In the genomic region with DNA sequence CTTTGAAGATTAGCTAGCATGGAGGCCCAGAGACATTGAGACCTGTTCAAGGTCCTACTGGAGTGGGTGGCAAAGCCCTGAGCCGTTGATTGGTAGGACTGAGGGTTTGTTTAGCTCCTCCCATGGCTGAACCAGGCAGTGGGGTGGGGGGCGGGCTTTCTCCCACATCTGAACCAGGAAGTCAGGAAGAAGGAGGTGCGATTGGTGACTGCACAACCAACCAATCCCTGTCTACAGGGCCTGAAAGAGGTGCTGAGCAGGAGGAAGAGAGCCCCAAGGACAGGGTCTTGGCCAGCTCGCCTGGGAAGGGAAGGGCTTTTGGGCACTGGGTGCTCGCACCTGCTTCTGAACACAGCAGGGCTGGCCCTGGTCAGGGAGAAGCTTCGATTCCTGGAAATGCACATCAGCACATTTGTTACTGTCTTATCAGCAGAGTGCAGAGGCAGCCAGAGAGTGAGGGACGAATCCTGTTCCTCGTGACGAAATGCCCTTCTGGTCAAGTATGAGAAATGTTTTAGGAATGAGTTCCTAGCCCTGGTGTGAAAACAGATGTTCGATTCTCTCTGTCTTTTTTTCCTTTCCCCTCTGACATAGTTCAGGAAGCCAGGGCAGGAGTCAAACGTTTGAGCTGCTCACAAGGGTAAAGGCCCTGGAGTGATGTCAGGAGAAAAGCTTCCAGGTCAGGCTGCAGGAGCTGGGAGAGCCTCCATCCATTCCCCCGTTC, we compare ENCODE assay signal across 11 cellular contexts.
A peak's percentile ranks its signal among the peaks of the same experiment; 100 is the strongest.
DNase-seq lines count a peak whose midpoint lies in the region; ATAC-seq, FAIRE-seq and TF ChIP-seq lines count a peak whose summit lies in the region.
"Had no signal": no experiment of that assay in that cellular context is flagged by ENCODE, and none has a peak within 500 bp of the region (broad histone marks: within the 10 kb centered on the region; RNA-seq: fewer than 3 reads in every experiment).

No MANE protein-coding gene starts in this region.

- intact Hi-C loops in mammary epithelial cell (cut with micrococcal nuclease) (no loop called here), upper lobe of right lung (cut with DNase I) (no loop called here), kidney (cut with DNase I) (no loop called here)

- no peak overlapping the region for H3K27ac Mint-ChIP-seq in immature natural killer cell

- no peak overlapping the region for H3K4me3 Mint-ChIP-seq in immature natural killer cell

- BruUV-seq in mammary epithelial cell (replicated peaks; lab: Mats Ljungman, UMichigan) = no TSS peak

- no peaks in the 10 kb centered on the region for H3K4me1 ChIP-seq in mammary epithelial cell (ENCODE audit: insufficient read depth, low read length)
- H3K4me1 ChIP-seq in upper lobe of right lung = no peaks in the 10 kb centered on the region
- peaks cover 0 to 2% of the 10 kb centered on the region in 2 donors for H3K4me1 ChIP-seq in kidney (ENCODE audit: control insufficient read depth in 1 of 2, insufficient read depth in 1 of 2, low read depth in 1 of 2, low read length in 2 of 2)

- CTCF ChIA-PET in mammary epithelial cell (lab: Charles Lee; ENCODE audit: low non-redundant PET) = interaction anchor here (0.6 kb wide), 1 partner anchor 53 kb away, joined by 4 read pairs; no protein-coding TSS in a partner anchor

- H2AFZ ChIP-seq in mammary epithelial cell (ENCODE audit: low read depth, low read length) = peak overlapping the region; percentile 41

- no peaks in the 10 kb centered on the region for H3K79me2 ChIP-seq in mammary epithelial cell (ENCODE audit: insufficient read depth, low read length)

- H3K9me3 Mint-ChIP-seq in immature natural killer cell = peaks cover 0 to 3% (median 0%) of the 10 kb centered on the region in 6 donors

- no peaks in the 10 kb centered on the region for H4K20me1 ChIP-seq in mammary epithelial cell (ENCODE audit: insufficient read depth, low read length)

- no peak overlapping the region for H3K9ac ChIP-seq in mammary epithelial cell (ENCODE audit: insufficient read depth, low read length)
- no peak overlapping the region for H3K9ac ChIP-seq in kidney (ENCODE audit: low read length in 2 of 2)

- no peak overlapping the region for H3K4me3 ChIP-seq in mammary epithelial cell (replicated peaks in 1 of 3; ENCODE audit: insufficient read depth in 1 of 3, low read depth in 2 of 3, low read length in 3 of 3)
- no peak overlapping the region for H3K4me3 ChIP-seq in upper lobe of right lung
- H3K4me3 ChIP-seq in kidney (ENCODE audit: low read length in 2 of 2) = no peak overlapping the region
- H3K4me3 ChIP-seq: SK-N-MC had no signal

- peaks cover 0 to 6% (median 0%) of the 10 kb centered on the region in 3 donors for H3K27me3 Mint-ChIP-seq in immature natural killer cell (ENCODE audit: low read depth in 3 of 3)

- H3K9me3 ChIP-seq in mammary epithelial cell (replicated peaks; ENCODE audit: insufficient read depth, low read length) = no peaks in the 10 kb centered on the region
- no peaks in the 10 kb centered on the region for H3K9me3 ChIP-seq in upper lobe of right lung
- H3K9me3 ChIP-seq in kidney (ENCODE audit: control insufficient read depth in 1 of 2, low read length in 2 of 2) = no peaks in the 10 kb centered on the region

- no peak for TF ChIP-seq CTCF in mammary epithelial cell (conservative IDR thresholded peaks at IDR 0.05 in 1 of 2, IDR thresholded peaks at IDR 0.05 in 1 of 2; ENCODE audit: extremely low read depth in 1 of 2, insufficient read depth in 1 of 2, low read depth in 1 of 2, low read length in 2 of 2)
- no peak for TF ChIP-seq CTCF in upper lobe of right lung (IDR thresholded peaks at IDR 0.05)
- no peak for TF ChIP-seq CTCF in kidney (IDR thresholded peaks at IDR 0.05; ENCODE audit: borderline replicate concordance, extremely low read depth, insufficient read depth)

- H3K27me3 ChIP-seq in mammary epithelial cell (ENCODE audit: insufficient read depth, low read length) = no peaks in the 10 kb centered on the region
- no peaks in the 10 kb centered on the region for H3K27me3 ChIP-seq in upper lobe of right lung

- dilution Hi-C loops in mammary epithelial cell (cut with HindIII; ENCODE audit: low sequenced_read_pairs) = loop anchor here (5.0 kb wide), 2 partner anchors 53 to 87 kb away; no protein-coding TSS in a partner anchor

- FAIRE-seq in kidney (lab: Jason Lieb, UNC) = no peak

- no peak overlapping the region for H3K4me2 ChIP-seq in mammary epithelial cell (ENCODE audit: insufficient read depth, low read depth, low read length)

- in situ Hi-C loops in mammary epithelial cell (cut with MboI; ENCODE audit: low sequenced_read_pairs in 2 of 2) = no loop called here

- H3K36me3 ChIP-seq in mammary epithelial cell (ENCODE audit: insufficient read depth, low read length) (no peaks in the 10 kb centered on the region), upper lobe of right lung (no peaks in the 10 kb centered on the region), kidney (ENCODE audit: control insufficient read depth in 1 of 2, insufficient read depth in 2 of 2, low read length in 2 of 2) (no peaks in the 10 kb centered on the region)

- peaks cover 2 to 10% of the 10 kb centered on the region in 2 donors for H3K4me1 Mint-ChIP-seq in immature natural killer cell

- peak; percentile 4 for DNase-seq in NCI-H82 (lab: John Stamatoyannopoulos, UW)
- no peak for DNase-seq in NCI-H82 treated with DMSO at 0.1 percent for 48 hours (lab: John Stamatoyannopoulos, UW; ENCODE audit: unreplicated experiment)
- DNase-seq in mammary epithelial cell = peak; percentile 5
- peak; percentile 81 for DNase-seq in iris pigment epithelial cell (ENCODE audit: low read depth)
- DNase-seq in upper lobe of right lung = no peak
- no peak for DNase-seq in immature natural killer cell
- DNase-seq in caudate nucleus (lab: John Stamatoyannopoulos, UW) = no peak
- DNase-seq in kidney = no peak
- DNase-seq: 8988T, NCI-H1105 had no signal

- H3K27ac ChIP-seq in mammary epithelial cell (ENCODE audit: insufficient read depth, low read depth, low read length) (no peak overlapping the region), upper lobe of right lung (no peak overlapping the region), caudate nucleus (ENCODE audit: low read depth, low read length) (no peak overlapping the region), kidney (ENCODE audit: low read depth in 2 of 2, low read length in 2 of 2) (no peak overlapping the region)
- H3K27ac ChIP-seq: SK-N-MC had no signal

- ATAC-seq in upper lobe of right lung = peak; percentile 52

- no peaks in the 10 kb centered on the region for H3K36me3 Mint-ChIP-seq in immature natural killer cell

- 63% methylated on average over 4 of the region's 12 CpGs for WGBS in mammary epithelial cell (ENCODE audit: low coverage, missing lambda C conversion rate)

Comparison
In these comparisons a context has a peak if more than half of its experiments do, and no peak if none do; other contexts are left out.
1. DNase-seq: peak in NCI-H82 (single experiment), mammary epithelial cell (single experiment) and iris pigment epithelial cell (single experiment); none in NCI-H82 treated with DMSO at 0.1 percent for 48 hours (single experiment), upper lobe of right lung (single experiment), immature natural killer cell (0 of 3), caudate nucleus (0 of 61) and kidney (single experiment).